In the genomic region with DNA sequence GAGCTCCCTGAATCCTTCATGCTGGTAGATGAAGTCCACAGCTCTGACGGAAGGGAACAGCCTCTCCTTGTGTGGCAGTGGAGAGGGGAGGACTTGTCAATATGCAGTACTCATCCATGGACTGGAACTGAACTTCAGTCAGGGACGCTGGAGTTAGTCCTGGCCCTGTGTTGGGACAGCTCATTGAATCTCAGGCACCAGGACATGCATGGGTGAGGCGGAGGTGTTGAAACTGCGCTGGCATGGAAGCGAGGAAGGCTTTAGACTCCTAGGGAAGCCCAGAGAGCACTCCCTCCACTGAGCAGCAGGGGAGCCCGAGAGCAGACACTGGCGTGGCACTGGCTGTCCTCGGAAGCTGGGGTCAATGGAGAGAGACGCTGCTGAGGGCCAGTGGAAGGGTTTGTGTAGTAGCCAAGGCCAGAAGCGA, we compare ENCODE assay signal across 8 cellular contexts.
DNase-seq lines count a peak whose midpoint lies in the region; ATAC-seq, FAIRE-seq and TF ChIP-seq lines count a peak whose summit lies in the region.

No MANE protein-coding gene starts in this region.

- CTCF ChIA-PET in AG04450 (lab: Charles Lee) (interaction anchor here (1.4 kb wide), 1 partner anchor 10 kb away, joined by 4 read pairs; no protein-coding TSS in a partner anchor), WTC11 (lab: Charles Lee) (interaction anchor here (0.6 to 2.1 kb wide), 24 partner anchors 10 to 781 kb away, joined by 3 to 10 read pairs (median 4); no protein-coding TSS in a partner anchor)

- ATAC-seq in WTC11 (peak; percentile 97), T-helper 17 cell (no peak)
- ATAC-seq in activated naive CD8-positive, alpha-beta T cell treated with anti-CD3 and anti-CD28 coated beads, Interleukin-2, amount 50 U/mL, for 24 hours, result no peak

- H3K4me3 ChIP-seq in AG04450 (ENCODE audit: low read depth, low read length) (no peak overlapping the region), GM23248 (no peak overlapping the region), kidney epithelial cell (ENCODE audit: low read depth, low read length) (no peak overlapping the region)

- in situ Hi-C loops in GM23248 (cut with MboI), result loop anchor here (25.0 kb wide), 1 partner anchor 637 kb away; no protein-coding TSS in a partner anchor

- FAIRE-seq in GM19239 (lab: Jason Lieb, UNC), result no peak

- H3K4me3 Mint-ChIP-seq in WTC11, result no peak overlapping the region
- no peak overlapping the region for H3K4me3 Mint-ChIP-seq in T-helper 17 cell
- no peak overlapping the region for H3K4me3 Mint-ChIP-seq in activated naive CD8-positive, alpha-beta T cell treated with anti-CD3 and anti-CD28 coated beads, Interleukin-2, amount 50 U/mL, for 24 hours

- H3K9me3 ChIP-seq in AG04450 (ENCODE audit: control insufficient read depth, insufficient read depth, low read length), result no peaks in the 10 kb centered on the region
- H3K9me3 ChIP-seq in GM23248 (ENCODE audit: low read depth), result no peaks in the 10 kb centered on the region
- no peaks in the 10 kb centered on the region for H3K9me3 ChIP-seq in T-helper 17 cell (ENCODE audit: control insufficient read depth, low read length, poor library complexity, severe bottlenecking)

- POLR2A ChIA-PET in AG04450 (lab: Yijun Ruan, JAX) (no interaction called here), WTC11 (lab: Charles Lee) (no interaction called here)

- no peaks in the 10 kb centered on the region for H4K20me1 ChIP-seq in GM23248 (ENCODE audit: insufficient read depth)

- no peaks in the 10 kb centered on the region for H3F3A ChIP-seq in GM23248 (ENCODE audit: insufficient read depth)

- 46 to 47% methylated on average over 10 of the region's 10 CpGs for WGBS in GM23248 (ENCODE audit: low coverage in 1 of 2, low lambda C conversion rate in 2 of 2, missing lambda C conversion rate in 2 of 2), 2 experiments

- peaks cover 9% of the 10 kb centered on the region for H3K4me1 Mint-ChIP-seq in WTC11
- H3K4me1 Mint-ChIP-seq in T-helper 17 cell, result peaks cover 2% of the 10 kb centered on the region
- peaks cover 8% of the 10 kb centered on the region for H3K4me1 Mint-ChIP-seq in activated naive CD8-positive, alpha-beta T cell treated with anti-CD3 and anti-CD28 coated beads, Interleukin-2, amount 50 U/mL, for 24 hours

- no peak overlapping the region for H3K27ac Mint-ChIP-seq in WTC11
- H3K27ac Mint-ChIP-seq in T-helper 17 cell, result no peak overlapping the region
- no peak overlapping the region for H3K27ac Mint-ChIP-seq in activated naive CD8-positive, alpha-beta T cell treated with anti-CD3 and anti-CD28 coated beads, Interleukin-2, amount 50 U/mL, for 24 hours

- DNase-seq in AG04450 (ENCODE audit: low read depth, low spot score) (no peak), GM23248 (peak; percentile 40), WTC11 (ENCODE audit: low spot score) (peak; percentile 73), kidney epithelial cell (ENCODE audit: low read depth) (no peak), GM19239 (ENCODE audit: insufficient read length, low spot score) (no peak), T-helper 17 cell (no peak)
- DNase-seq in activated CD4-positive, alpha-beta T cell treated with anti-CD3 and anti-CD28 coated beads, Interleukin-2, amount 50 U/mL, for 48 hours, result no peak
- no peak for DNase-seq in activated naive CD8-positive, alpha-beta T cell treated with anti-CD3 and anti-CD28 coated beads, Interleukin-2, amount 50 U/mL, for 24 hours

- H3K27me3 ChIP-seq in AG04450 (ENCODE audit: control insufficient read depth, insufficient read depth, low read length) (no peaks in the 10 kb centered on the region), GM23248 (replicated peaks; ENCODE audit: insufficient read depth) (no peaks in the 10 kb centered on the region; the same call in 1 of the 2 replicates), kidney epithelial cell (ENCODE audit: control insufficient read depth, insufficient read depth, low read length) (no peaks in the 10 kb centered on the region)

- no peaks in the 10 kb centered on the region for H3K36me3 Mint-ChIP-seq in WTC11
- H3K36me3 Mint-ChIP-seq in T-helper 17 cell (ENCODE audit: low read depth), result peaks cover 2% of the 10 kb centered on the region
- H3K36me3 Mint-ChIP-seq in activated naive CD8-positive, alpha-beta T cell treated with anti-CD3 and anti-CD28 coated beads, Interleukin-2, amount 50 U/mL, for 24 hours (ENCODE audit: low read depth), result no peaks in the 10 kb centered on the region

- H3K9me3 Mint-ChIP-seq in WTC11, result peaks cover 5% of the 10 kb centered on the region
- H3K9me3 Mint-ChIP-seq in activated naive CD8-positive, alpha-beta T cell treated with anti-CD3 and anti-CD28 coated beads, Interleukin-2, amount 50 U/mL, for 24 hours, result peaks cover 9% of the 10 kb centered on the region

- no peak overlapping the region for H2AFZ ChIP-seq in GM23248

- H3K4me2 ChIP-seq in GM23248 (ENCODE audit: unreplicated experiment), result no peak overlapping the region

- H3K36me3 ChIP-seq in GM23248 (ENCODE audit: low read depth) (no peaks in the 10 kb centered on the region), kidney epithelial cell (ENCODE audit: control insufficient read depth, insufficient read depth, low read length) (no peaks in the 10 kb centered on the region)

- H3K79me2 ChIP-seq in GM23248 (ENCODE audit: insufficient read depth), result no peaks in the 10 kb centered on the region

- H3K27ac ChIP-seq in AG04450 (ENCODE audit: low read depth, low read length) (no peak overlapping the region), GM23248 (no peak overlapping the region)

- TF ChIP-seq CTCF in AG04450 (IDR thresholded peaks at IDR 0.05; ENCODE audit: low read depth, low read length) (peak; percentile 50), WTC11 (IDR thresholded peaks at IDR 0.05) (peak; percentile 59; the same call in 1 of the 2 replicates), kidney epithelial cell (IDR thresholded peaks at IDR 0.05; ENCODE audit: insufficient read depth, low read length, poor library complexity, severe bottlenecking) (peak; percentile 43)

- no peak overlapping the region for H3K9ac ChIP-seq in GM23248

- H3K27me3 Mint-ChIP-seq in WTC11 (ENCODE audit: low read depth) (peaks cover 4% of the 10 kb centered on the region; the same call in 1 of the 2 replicates), T-helper 17 cell (peaks cover 62% of the 10 kb centered on the region)
- peaks cover 8% of the 10 kb centered on the region for H3K27me3 Mint-ChIP-seq in activated naive CD8-positive, alpha-beta T cell treated with anti-CD3 and anti-CD28 coated beads, Interleukin-2, amount 50 U/mL, for 24 hours

- H3K9me2 ChIP-seq in GM23248 (ENCODE audit: insufficient read depth), result no peaks in the 10 kb centered on the region

- H3K4me1 ChIP-seq in GM23248 (ENCODE audit: insufficient read depth), result no peaks in the 10 kb centered on the region

TF ChIP-seq in WTC11, 78 proteins besides CTCF, POLR2A, EP300 and RAD21:
- TF ChIP-seq MLX (CRISPR knock-in tag; IDR thresholded peaks at IDR 0.05) (no peak), ZNF263 (CRISPR knock-in tag; IDR thresholded peaks at IDR 0.05; ENCODE audit: low read depth) (no peak), ATF2 (CRISPR knock-in tag; IDR thresholded peaks at IDR 0.05; ENCODE audit: borderline replicate concordance, low read depth) (no peak), OVOL2 (CRISPR knock-in tag; IDR thresholded peaks at IDR 0.05; ENCODE audit: borderline replicate concordance) (no peak), ZNF219 (CRISPR knock-in tag; IDR thresholded peaks at IDR 0.05; ENCODE audit: borderline replicate concordance) (no peak), NR1H2 (CRISPR knock-in tag; IDR thresholded peaks at IDR 0.05) (no peak), HMGA2 (CRISPR knock-in tag; IDR thresholded peaks at IDR 0.05) (no peak), TCF7 (CRISPR knock-in tag; IDR thresholded peaks at IDR 0.05; ENCODE audit: low read depth) (no peak)
- TF ChIP-seq, protein P1, sequence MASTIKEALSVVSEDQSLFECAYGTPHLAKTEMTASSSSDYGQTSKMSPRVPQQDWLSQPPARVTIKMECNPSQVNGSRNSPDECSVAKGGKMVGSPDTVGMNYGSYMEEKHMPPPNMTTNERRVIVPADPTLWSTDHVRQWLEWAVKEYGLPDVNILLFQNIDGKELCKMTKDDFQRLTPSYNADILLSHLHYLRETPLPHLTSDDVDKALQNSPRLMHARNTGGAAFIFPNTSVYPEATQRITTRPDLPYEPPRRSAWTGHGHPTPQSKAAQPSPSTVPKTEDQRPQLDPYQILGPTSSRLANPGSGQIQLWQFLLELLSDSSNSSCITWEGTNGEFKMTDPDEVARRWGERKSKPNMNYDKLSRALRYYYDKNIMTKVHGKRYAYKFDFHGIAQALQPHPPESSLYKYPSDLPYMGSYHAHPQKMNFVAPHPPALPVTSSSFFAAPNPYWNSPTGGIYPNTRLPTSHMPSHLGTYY (CRISPR knock-in tag; IDR thresholded peaks at IDR 0.05), result no peak

Comparison
In these comparisons a context has a peak if more than half of its experiments do, and no peak if none do; other contexts are left out.
1. DNase-seq: peak in GM23248 (single experiment) and WTC11 (single experiment); none in AG04450 (single experiment), kidney epithelial cell (single experiment), GM19239 (single experiment), activated CD4-positive, alpha-beta T cell treated with anti-CD3 and anti-CD28 coated beads, Interleukin-2, amount 50 U/mL, for 48 hours (0 of 2), T-helper 17 cell (0 of 3) and activated naive CD8-positive, alpha-beta T cell treated with anti-CD3 and anti-CD28 coated beads, Interleukin-2, amount 50 U/mL, for 24 hours (single experiment).
2. Peak in every context shown above with its lines, with median percentiles within 50 percentile points of each other: CTCF ChIP-seq.